In genomic region chr9:106934424-106934823, GRCh38 we compare ENCODE assay signal across 1 cellular context.
TF ChIP-seq lines count a peak whose summit lies in the region.

No MANE protein-coding gene starts in this region.

TF ChIP-seq in Ishikawa, 13 proteins besides CTCF, POLR2A, EP300 and RAD21:
- TF ChIP-seq REST (IDR thresholded peaks at IDR 0.05; ENCODE audit: low read depth) (peak; percentile 33; the same call in 1 of the 2 replicates), FOXM1 (IDR thresholded peaks at IDR 0.05; ENCODE audit: borderline replicate concordance, low read depth) (no peak)
